ENCODE assay signal across 9 cellular contexts in the genomic region with DNA sequence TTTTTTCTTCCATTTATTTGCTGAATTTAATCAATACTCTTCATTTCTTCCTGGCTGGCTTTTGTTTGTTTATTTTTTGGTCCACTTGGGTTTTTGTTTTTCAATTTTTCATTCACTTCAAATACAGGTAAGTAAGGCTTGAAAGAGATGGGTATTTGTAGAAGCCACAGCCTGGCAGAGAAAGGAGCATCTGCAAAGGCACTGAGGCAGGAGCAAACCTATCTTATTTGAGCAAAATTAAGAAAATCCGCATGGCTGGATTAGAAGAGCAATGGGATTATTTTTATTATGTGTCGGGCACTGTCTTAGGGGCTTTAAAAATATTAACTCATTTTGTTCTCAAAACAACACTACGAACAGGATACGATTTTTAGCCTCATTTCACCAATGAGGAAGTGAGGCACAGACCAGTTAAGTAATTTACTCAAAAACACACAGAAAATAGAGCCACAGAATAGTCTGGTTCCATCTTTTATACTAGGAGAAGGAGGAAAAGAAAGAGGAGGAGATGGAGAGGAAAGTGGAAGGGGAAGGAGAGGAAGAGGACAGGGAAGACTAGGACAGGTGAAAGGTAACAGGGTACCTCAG. TPM values are rescaled to one million over a fixed set of nuclear protein-coding genes. Genes with fewer than 3 reads are reported as not detected.
A peak's percentile ranks its signal among the peaks of the same experiment; 100 is the strongest.
DNase-seq lines count a peak whose midpoint lies in the region; ATAC-seq, FAIRE-seq and TF ChIP-seq lines count a peak whose summit lies in the region.
"Had no signal": no experiment of that assay in that cellular context is flagged by ENCODE, and none has a peak within 500 bp of the region (broad histone marks: within the 10 kb centered on the region; RNA-seq: fewer than 3 reads in every experiment).

No MANE protein-coding gene starts in this region.

- FAIRE-seq in K562 (lab: Jason Lieb, UNC), result no peak

- H4K20me1 ChIP-seq in OCI-LY3 (ENCODE audit: insufficient read depth, low read length) (no peaks in the 10 kb centered on the region), K562 (replicated peaks; ENCODE audit: control insufficient read depth, insufficient read depth, low read length) (no peaks in the 10 kb centered on the region)

- DNase-seq in activated CD8-positive, alpha-beta memory T cell treated with anti-CD3 and anti-CD28 coated beads, Interleukin-2, amount 10 ng/mL, durations not matched to agents 7 days and 5 days, result no peak
- DNase-seq in activated CD8-positive, alpha-beta memory T cell treated with anti-CD3 and anti-CD28 coated beads, Interleukin-2, amount 50 U/mL, for 4 hours, result no peak
- DNase-seq in K562 (ENCODE audit: extremely low read depth in 1 of 4, low spot score in 3 of 4), result no peak
- no peak for DNase-seq in stimulated activated effector memory CD8-positive, alpha-beta T cell treated with anti-CD3 and anti-CD28 coated beads, Interleukin-12 subunit alpha, Interleukin-12 subunit beta, amount 100 ng/mL, for 72 hours (ENCODE audit: low spot score in 2 of 2)
- DNase-seq in NCI-H82 (lab: John Stamatoyannopoulos, UW), result no peak
- no peak for DNase-seq in central memory CD4-positive, alpha-beta T cell
- no peak for DNase-seq in NCI-H1092 treated with DMSO at 0.1 percent for 48 hours (lab: John Stamatoyannopoulos, UW)

- TF ChIP-seq CTCF in OCI-LY3 (IDR thresholded peaks at IDR 0.05; ENCODE audit: low read depth, low read length) (no peak), K562 (IDR thresholded peaks at IDR 0.05 in 2 of 3, conservative IDR thresholded peaks at IDR 0.05 in 1 of 3; ENCODE audit: insufficient read depth in 2 of 3, low read depth in 1 of 3, low read length in 3 of 3) (no peak)

- no peaks in the 10 kb centered on the region for H3K79me2 ChIP-seq in OCI-LY3 (ENCODE audit: low read length)
- no peaks in the 10 kb centered on the region for H3K79me2 ChIP-seq in K562 (ENCODE audit: control insufficient read depth, insufficient read depth, low read length)

- H3K9me3 ChIP-seq in OCI-LY3 (ENCODE audit: insufficient read depth, low read length), result no peaks in the 10 kb centered on the region
- H3K9me3 ChIP-seq in K562 (replicated peaks; ENCODE audit: control insufficient read depth, insufficient read depth, low read depth, low read length), result no peaks in the 10 kb centered on the region

- H3K9ac ChIP-seq in OCI-LY3 (ENCODE audit: low read length), result peak overlapping the region; percentile 65
- no peak overlapping the region for H3K9ac ChIP-seq in K562 (ENCODE audit: insufficient read depth in 1 of 2, low read depth in 2 of 2, low read length in 2 of 2)

- H3K9me3 Mint-ChIP-seq in activated CD8-positive, alpha-beta memory T cell treated with anti-CD3 and anti-CD28 coated beads, Interleukin-2, amount 10 ng/mL, durations not matched to agents 7 days and 5 days (ENCODE audit: low read depth), result no peaks in the 10 kb centered on the region
- no peaks in the 10 kb centered on the region for H3K9me3 Mint-ChIP-seq in stimulated activated effector memory CD8-positive, alpha-beta T cell treated with anti-CD3 and anti-CD28 coated beads, Interleukin-12 subunit alpha, Interleukin-12 subunit beta, amount 100 ng/mL, for 72 hours

- H3K4me2 ChIP-seq in OCI-LY3 (ENCODE audit: low read length) (peak overlapping the region; percentile 92), K562 (ENCODE audit: insufficient read depth, low read length) (peak overlapping the region; percentile 74)

- POLR2A ChIA-PET in K562 (lab: Yijun Ruan, JAX), result interaction anchor here (0.9 to 1.0 kb wide), 2 partner anchors 9 to 20 kb away, joined by 3 to 5 read pairs; no protein-coding TSS in a partner anchor

- CTCF ChIA-PET in activated CD8-positive, alpha-beta memory T cell treated with anti-CD3 and anti-CD28 coated beads, Interleukin-2, amount 10 ng/mL, durations not matched to agents 7 days and 5 days (lab: Charles Lee), result interaction anchor here (0.9 to 2.3 kb wide), 5 partner anchors 8 to 303 kb away, joined by 5 to 19 read pairs (median 6); no protein-coding TSS in a partner anchor
- CTCF ChIA-PET in K562 (lab: Yijun Ruan, JAX; ENCODE audit: low intra/inter-chr PET ratio), result no interaction called here

- H3K36me3 Mint-ChIP-seq in activated CD8-positive, alpha-beta memory T cell treated with anti-CD3 and anti-CD28 coated beads, Interleukin-2, amount 10 ng/mL, durations not matched to agents 7 days and 5 days, result peaks cover 28% of the 10 kb centered on the region
- no peaks in the 10 kb centered on the region for H3K36me3 Mint-ChIP-seq in stimulated activated effector memory CD8-positive, alpha-beta T cell treated with anti-CD3 and anti-CD28 coated beads, Interleukin-12 subunit alpha, Interleukin-12 subunit beta, amount 100 ng/mL, for 72 hours

- TF ChIP-seq POLR2A in K562 (conservative IDR thresholded peaks at IDR 0.05), result no peak

- peaks cover 19% of the 10 kb centered on the region; the same call in 1 of the 2 replicates for H3K27me3 ChIP-seq in OCI-LY3 (ENCODE audit: low read depth, low read length)
- no peaks in the 10 kb centered on the region for H3K27me3 ChIP-seq in K562 (ENCODE audit: control insufficient read depth in 2 of 2, insufficient read depth in 2 of 2, low read length in 2 of 2)

- no peak for TF ChIP-seq RAD21 in K562 (CRISPR knock-in tag; conservative IDR thresholded peaks at IDR 0.05 in 1 of 2, IDR thresholded peaks at IDR 0.05 in 1 of 2)

- no peak for ATAC-seq in activated CD8-positive, alpha-beta memory T cell treated with anti-CD3 and anti-CD28 coated beads, Interleukin-2, amount 10 ng/mL, durations not matched to agents 7 days and 5 days
- no peak for ATAC-seq in K562
- ATAC-seq in stimulated activated effector memory CD8-positive, alpha-beta T cell treated with anti-CD3 and anti-CD28 coated beads, Interleukin-12 subunit alpha, Interleukin-12 subunit beta, amount 100 ng/mL, for 72 hours, result no peak

- H3K4me3 Mint-ChIP-seq in activated CD8-positive, alpha-beta memory T cell treated with anti-CD3 and anti-CD28 coated beads, Interleukin-2, amount 10 ng/mL, durations not matched to agents 7 days and 5 days, result peak overlapping the region; percentile 53
- peak overlapping the region; percentile 68 for H3K4me3 Mint-ChIP-seq in stimulated activated effector memory CD8-positive, alpha-beta T cell treated with anti-CD3 and anti-CD28 coated beads, Interleukin-12 subunit alpha, Interleukin-12 subunit beta, amount 100 ng/mL, for 72 hours

- peak overlapping the region; percentile 98 for H3K27ac Mint-ChIP-seq in activated CD8-positive, alpha-beta memory T cell treated with anti-CD3 and anti-CD28 coated beads, Interleukin-2, amount 10 ng/mL, durations not matched to agents 7 days and 5 days
- peak overlapping the region; percentile 89 for H3K27ac Mint-ChIP-seq in stimulated activated effector memory CD8-positive, alpha-beta T cell treated with anti-CD3 and anti-CD28 coated beads, Interleukin-12 subunit alpha, Interleukin-12 subunit beta, amount 100 ng/mL, for 72 hours

- no peak for TF ChIP-seq EP300 in K562 (IDR thresholded peaks at IDR 0.05; ENCODE audit: low read length)

- BruUV-seq in K562 (replicated peaks; lab: Mats Ljungman, UMichigan), result no TSS peak

- H3K4me3 ChIP-seq in OCI-LY3 (ENCODE audit: low read length) (peak overlapping the region; percentile 68), K562 (no peak overlapping the region)

- H3K27ac ChIP-seq in OCI-LY3 (ENCODE audit: low read length) (peak overlapping the region; percentile 76), K562 (ENCODE audit: extremely low read depth, low read depth, low read length) (peak overlapping the region; percentile 73; the same call in 2 of the 3 replicates)

- no peaks in the 10 kb centered on the region for H3K9me1 ChIP-seq in K562 (ENCODE audit: control insufficient read depth, insufficient read depth, low read length)

- H3K36me3 ChIP-seq in OCI-LY3 (replicated peaks; ENCODE audit: low read depth, low read length) (no peaks in the 10 kb centered on the region), K562 (ENCODE audit: control insufficient read depth, insufficient read depth, low read length) (no peaks in the 10 kb centered on the region)

- H3K27me3 Mint-ChIP-seq in activated CD8-positive, alpha-beta memory T cell treated with anti-CD3 and anti-CD28 coated beads, Interleukin-2, amount 10 ng/mL, durations not matched to agents 7 days and 5 days, result peaks cover 2% of the 10 kb centered on the region
- H3K27me3 Mint-ChIP-seq: naive thymus-derived CD4-positive, alpha-beta T cell had no signal

- intact Hi-C loops in K562 (cut with micrococcal nuclease), result no loop called here

- WGBS in K562 (ENCODE audit: insufficient coverage, low coverage, missing lambda C conversion rate), result 49% methylated on average over 4 of the region's 4 CpGs

- no peak overlapping the region for H2AFZ ChIP-seq in OCI-LY3 (ENCODE audit: low read depth, low read length)
- 0 out of 2 replicates have a peak overlapping the region, but pooled peaks have one; percentile 70 for H2AFZ ChIP-seq in K562 (ENCODE audit: low read depth, low read length)

- H3K4me1 ChIP-seq in OCI-LY3 (ENCODE audit: low read length), result peaks cover 65% of the 10 kb centered on the region
- H3K4me1 ChIP-seq in K562 (replicated peaks in 1 of 2; ENCODE audit: control insufficient read depth in 2 of 2, insufficient read depth in 2 of 2, low read length in 2 of 2), result peaks cover 6 to 25% of the 10 kb centered on the region in 2 experiments; a peak in 4 of 5 replicates

- peaks cover 76% of the 10 kb centered on the region for H3K4me1 Mint-ChIP-seq in activated CD8-positive, alpha-beta memory T cell treated with anti-CD3 and anti-CD28 coated beads, Interleukin-2, amount 10 ng/mL, durations not matched to agents 7 days and 5 days
- H3K4me1 Mint-ChIP-seq in stimulated activated effector memory CD8-positive, alpha-beta T cell treated with anti-CD3 and anti-CD28 coated beads, Interleukin-12 subunit alpha, Interleukin-12 subunit beta, amount 100 ng/mL, for 72 hours, result peaks cover 71% of the 10 kb centered on the region

- in situ Hi-C loops in K562 (cut with MboI), result no loop called here

RNA-seq across cellular contexts. Expression of a gene that starts 35.1 kb away (rescaled TPM):
- total RNA-seq in activated CD8-positive, alpha-beta memory T cell treated with anti-CD3 and anti-CD28 coated beads, Interleukin-2, amount 10 ng/mL, durations not matched to agents 7 days and 5 days, result 1 to 10 TPM in 1 of 2 experiments, under 1 TPM in 1; 0.35 to 1.5 TPM
- 0.56 TPM in 1 of 2 replicates, not detected in the other for total RNA-seq in K562 (2011; cell fraction: chromatin; rRNA removed; ENCODE audit: low replicate concordance)
- total RNA-seq in K562 (2011; cell fraction: nucleolus; rRNA removed), result 0.39 TPM in 1 of 2 replicates, not detected in the other
- total RNA-seq in K562 (2011; cell fraction: nucleoplasm; rRNA removed), result 0.44 and 0.69 TPM in 2 replicates
- total RNA-seq in K562 (2014; rRNA removed) (0.59 and 0.61 TPM in 2 replicates), K562 (2014; rRNA removed; fragmentation: Illumina TruSeq; extraction: Trizol) (0.69 and 1.5 TPM in 2 replicates), K562 (2015; rRNA removed; fragmentation: Illumina TruSeq; extraction: Trizol) (1.5 and 1.6 TPM in 2 replicates), K562 (2021) (1.4 and 2.2 TPM in 2 replicates)
- polyA plus RNA-seq in K562 (2011; rRNA removed) (0.12 and 0.17 TPM in 2 replicates), K562 (2014; fragmentation: Illumina TruSeq; extraction: Trizol) (0.40 and 1.4 TPM in 2 replicates), K562 (2014; fragmentation: Nextera tagmentation; extraction: Ambion mirVana) (1 to 10 TPM in 1 of 2 experiments, under 1 TPM in 1; 0.73 to 2.0 TPM), K562 (2014; rRNA removed) (0.19 and 1.1 TPM in 2 replicates)
- 0.10 TPM in 1 of 2 replicates, not detected in the other for polyA plus RNA-seq in K562 (2011; cell fraction: cytosol; rRNA removed)
- polyA plus RNA-seq in K562 (2011; cell fraction: nucleus; rRNA removed), result 0.20 and 0.48 TPM in 2 replicates
- polyA plus RNA-seq in K562 (2012), result 2.2 and 5.9 TPM in 2 replicates
- 0.25 TPM in 1 of 2 replicates, not detected in the other for polyA minus RNA-seq in K562 (2011; rRNA and poly(A)+ RNA removed)
- not detected in 2 replicates for polyA minus RNA-seq in K562 (2011; cell fraction: cytosol; rRNA and poly(A)+ RNA removed)
- 0.13 and 0.22 TPM in 2 replicates for polyA minus RNA-seq in K562 (2011; cell fraction: nucleus; rRNA and poly(A)+ RNA removed)
